14 cellular contexts compared by ENCODE assay signal in the genomic region with DNA sequence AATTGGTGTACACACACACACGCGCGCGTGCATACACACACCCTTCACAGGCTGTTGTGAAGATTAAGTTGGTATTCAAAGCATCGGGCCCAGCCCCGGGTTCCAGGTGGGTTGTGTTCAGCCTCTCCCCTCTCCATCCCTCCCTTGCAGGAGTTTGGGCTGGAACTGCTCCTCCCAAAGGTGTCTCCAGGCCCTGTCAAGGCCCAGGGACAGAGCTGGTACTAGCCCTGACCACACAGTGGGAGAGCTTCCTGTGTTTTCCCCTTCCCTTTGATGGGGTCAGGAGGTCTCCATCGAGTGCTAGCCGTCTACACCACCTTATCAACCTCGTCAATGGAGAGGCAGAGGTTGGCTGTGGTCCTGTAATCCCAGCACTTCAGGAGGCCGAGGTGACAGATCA. TPM values are rescaled to one million over a fixed set of nuclear protein-coding genes. Genes with fewer than 3 reads are reported as not detected.
DNase-seq lines count a peak whose midpoint lies in the region; ATAC-seq and TF ChIP-seq lines count a peak whose summit lies in the region.
"Had no signal": no experiment of that assay in that cellular context is flagged by ENCODE, and none has a peak within 500 bp of the region (broad histone marks: within the 10 kb centered on the region; RNA-seq: fewer than 3 reads in every experiment).

No MANE protein-coding gene starts in this region.

- no peak overlapping the region for H3K4me3 ChIP-seq in BLaER1
- no peak overlapping the region for H3K4me3 ChIP-seq in neutrophil (ENCODE audit: low read depth in 1 of 2, low read length in 1 of 2)
- H3K4me3 ChIP-seq: HAP-1, skin epidermis had no signal

- H3K36me3 ChIP-seq in BLaER1 (peaks cover 8% of the 10 kb centered on the region; the same call in 1 of the 2 replicates), neutrophil (peaks cover 42% of the 10 kb centered on the region)
- H3K36me3 ChIP-seq: HAP-1 had no signal

- no peaks in the 10 kb centered on the region for H3K27me3 ChIP-seq in BLaER1
- no peaks in the 10 kb centered on the region for H3K27me3 ChIP-seq in neutrophil

- POLR2A ChIA-PET in activated CD4-positive, alpha-beta memory T cell treated with anti-CD3 and anti-CD28 coated beads, Interleukin-2, amount 10 ng/mL, durations not matched to agents 7 days and 5 days (lab: Charles Lee) = no interaction called here

- TF ChIP-seq CTCF in neutrophil (IDR thresholded peaks at IDR 0.05) = no peak

- H3K27ac ChIP-seq in BLaER1 (peak overlapping the region; percentile 26), neutrophil (peak overlapping the region; percentile 26)

- in situ Hi-C loops in ACHN (cut with HindIII; ENCODE audit: low pct_ligation_motif_present, low pct_unique_long_range_greater_than_20kb, low sequenced_read_pairs) = no loop called here

- peak; percentile 3 for ATAC-seq in HG02798 (IDR thresholded peaks at IDR 0.05; ENCODE audit: poor library complexity, unreplicated experiment)
- peak; percentile 6 for ATAC-seq in esophagus mucosa
- ATAC-seq in GM21786 (IDR thresholded peaks at IDR 0.05; ENCODE audit: unreplicated experiment) = no peak

- no peak overlapping the region for H3K4me3 Mint-ChIP-seq in activated CD4-positive, alpha-beta memory T cell treated with anti-CD3 and anti-CD28 coated beads, Interleukin-2, amount 10 ng/mL, durations not matched to agents 7 days and 5 days
- H3K4me3 Mint-ChIP-seq: neural crest cell had no signal

- H4K20me1 ChIP-seq in BLaER1 = no peaks in the 10 kb centered on the region

- H3K9me3 ChIP-seq in BLaER1 = no peaks in the 10 kb centered on the region
- H3K9me3 ChIP-seq in neutrophil = no peaks in the 10 kb centered on the region
- H3K9me3 ChIP-seq: HAP-1 had no signal

- H3K4me1 ChIP-seq in BLaER1 (peaks cover 57% of the 10 kb centered on the region), neutrophil (ENCODE audit: control insufficient read depth in 1 of 2, insufficient read depth in 1 of 2, low read depth in 1 of 2, low read length in 1 of 2) (peaks cover 8 to 14% of the 10 kb centered on the region in 2 experiments)

- H3K4me2 ChIP-seq in BLaER1 = peak overlapping the region; percentile 81

- no peak overlapping the region for H3K9ac ChIP-seq in BLaER1

- DNase-seq in ACHN = no peak
- DNase-seq in activated CD4-positive, alpha-beta memory T cell treated with anti-CD3 and anti-CD28 coated beads, Interleukin-2, amount 10 ng/mL, durations not matched to agents 7 days and 5 days = no peak
- no peak for DNase-seq in activated CD4-positive, alpha-beta T cell treated with anti-CD3 and anti-CD28 coated beads, Interleukin-2, amount 50 U/mL, for 4 hours
- DNase-seq: DMS79, NCI-H1105 had no signal

- no peaks in the 10 kb centered on the region for H3K4me1 Mint-ChIP-seq in activated CD4-positive, alpha-beta memory T cell treated with anti-CD3 and anti-CD28 coated beads, Interleukin-2, amount 10 ng/mL, durations not matched to agents 7 days and 5 days
- H3K4me1 Mint-ChIP-seq: neural crest cell had no signal

- no peaks in the 10 kb centered on the region for H3K9me3 Mint-ChIP-seq in activated CD4-positive, alpha-beta memory T cell treated with anti-CD3 and anti-CD28 coated beads, Interleukin-2, amount 10 ng/mL, durations not matched to agents 7 days and 5 days
- H3K9me3 Mint-ChIP-seq: neural crest cell; stimulated activated memory B cell treated with anti-CD40 and anti-IgM and Interleukin-4, amounts not matched to agents 10 μg/mL and 1 μg/mL and 100 μg/mL, for 72 hours had no signal

- CTCF ChIA-PET in activated CD4-positive, alpha-beta memory T cell treated with anti-CD3 and anti-CD28 coated beads, Interleukin-2, amount 10 ng/mL, durations not matched to agents 7 days and 5 days (lab: Charles Lee) = interaction anchor here (1.2 to 2.7 kb wide), 2 partner anchors 239 to 301 kb away, joined by 4 to 13 read pairs; no protein-coding TSS in a partner anchor

- no peaks in the 10 kb centered on the region for H3K27me3 Mint-ChIP-seq in activated CD4-positive, alpha-beta memory T cell treated with anti-CD3 and anti-CD28 coated beads, Interleukin-2, amount 10 ng/mL, durations not matched to agents 7 days and 5 days
- H3K27me3 Mint-ChIP-seq: stimulated activated memory B cell treated with anti-CD40 and anti-IgM and Interleukin-4, amounts not matched to agents 10 μg/mL and 1 μg/mL and 100 μg/mL, for 72 hours had no signal

- H3K36me3 Mint-ChIP-seq in activated CD4-positive, alpha-beta memory T cell treated with anti-CD3 and anti-CD28 coated beads, Interleukin-2, amount 10 ng/mL, durations not matched to agents 7 days and 5 days (ENCODE audit: low read depth) = no peaks in the 10 kb centered on the region

- no peak overlapping the region for H3K27ac Mint-ChIP-seq in activated CD4-positive, alpha-beta memory T cell treated with anti-CD3 and anti-CD28 coated beads, Interleukin-2, amount 10 ng/mL, durations not matched to agents 7 days and 5 days
- H3K27ac Mint-ChIP-seq: stimulated activated memory B cell treated with anti-CD40 and anti-IgM and Interleukin-4, amounts not matched to agents 10 μg/mL and 1 μg/mL and 100 μg/mL, for 72 hours had no signal

RNA-seq across cellular contexts. Expression of a gene that starts 36.5 kb away (rescaled TPM):
- total RNA-seq in esophagus mucosa = 71.0 TPM
- total RNA-seq in activated CD4-positive, alpha-beta memory T cell treated with anti-CD3 and anti-CD28 coated beads, Interleukin-2, amount 10 ng/mL, durations not matched to agents 7 days and 5 days = 100 to 1,000 TPM in 1 of 2 experiments, 10 to 100 TPM in 1; 99.9 to 102 TPM
